8 cellular contexts compared by ENCODE assay signal in the genomic region with DNA sequence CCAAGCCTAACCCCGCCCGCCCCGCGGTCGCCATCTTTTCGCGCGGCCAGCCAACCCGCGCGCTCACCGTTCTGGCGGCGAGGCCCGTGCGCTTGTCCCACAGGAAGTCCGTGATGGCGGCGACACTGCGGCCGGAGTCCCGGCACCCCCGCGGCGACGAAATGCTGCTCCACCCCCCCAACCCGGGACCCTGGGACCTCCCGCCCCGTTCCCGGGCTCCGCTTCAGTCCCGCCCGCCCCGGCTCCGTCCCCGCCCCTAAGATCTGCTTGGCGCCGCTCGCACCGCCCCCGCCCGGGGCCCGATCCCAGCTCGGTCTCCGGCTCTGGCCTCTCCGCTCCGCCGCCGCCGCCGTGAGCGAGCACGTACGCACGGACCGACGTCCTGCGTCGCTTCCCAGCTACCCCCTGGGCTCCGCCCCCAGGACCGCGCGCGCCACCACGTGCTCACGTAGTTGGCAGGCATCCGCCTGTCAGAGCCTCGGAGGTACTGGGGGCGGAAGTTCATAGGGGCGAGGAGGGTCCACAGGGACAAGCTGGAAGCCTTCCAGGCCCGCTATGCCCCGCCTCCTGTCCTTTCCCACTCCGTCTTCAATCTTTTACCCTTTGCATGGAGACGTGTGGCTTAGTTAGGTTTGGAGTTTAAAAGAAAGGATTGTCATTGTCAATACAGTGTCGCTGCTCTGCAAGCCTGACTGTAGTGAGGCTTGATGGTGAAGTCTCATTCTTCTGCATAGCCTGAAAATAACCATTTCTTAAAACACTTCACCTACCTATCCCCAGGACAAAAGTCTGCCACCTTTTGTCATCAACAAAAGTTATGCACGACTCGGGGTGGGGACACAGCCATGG. TPM values are rescaled to one million over a fixed set of nuclear protein-coding genes. Genes with fewer than 3 reads are reported as not detected.
DNase-seq lines count a peak whose midpoint lies in the region; ATAC-seq and TF ChIP-seq lines count a peak whose summit lies in the region.

A gene (minus strand): TSS at position 371 of the 849 bp plus-strand sequence. CDS start 2,527 bp downstream, outside the sequence.

- H3K4me3 ChIP-seq in BE2C (ENCODE audit: low read depth, low read length), result peak within 1 kb of the TSS; percentile 98

- no peaks in the 10 kb centered on the region for H3K27me3 ChIP-seq in BE2C
- H3K27me3 ChIP-seq in layer of hippocampus (ENCODE audit: control insufficient read depth, insufficient read depth, low read length), result no peaks in the 10 kb centered on the region

- no peaks in the 10 kb centered on the region for H3K9me3 ChIP-seq in BE2C

- H3K27ac ChIP-seq in cingulate gyrus (ENCODE audit: low read depth, low read length) (peak within 1 kb of the TSS; percentile 88), layer of hippocampus (ENCODE audit: low read depth, low read length) (peak within 1 kb of the TSS; percentile 80)

- no peak for TF ChIP-seq CTCF in BE2C (IDR thresholded peaks at IDR 0.05; ENCODE audit: low read depth, low read length)

- ATAC-seq in GM19324 (IDR thresholded peaks at IDR 0.05; ENCODE audit: low FRiP score, unreplicated experiment) (peak; percentile 75), HG03469 (IDR thresholded peaks at IDR 0.05; ENCODE audit: unreplicated experiment) (peak; percentile 67)

- peaks cover 30% of the 10 kb centered on the region for H3K36me3 ChIP-seq in BE2C

- DNase-seq in BE2C, result peak; percentile 99
- DNase-seq in NCI-H526 treated with DMSO at 0.1 percent for 48 hours (lab: John Stamatoyannopoulos, UW), result peak; percentile 99
- DNase-seq in activated CD4-positive, alpha-beta T cell treated with anti-CD3 and anti-CD28 coated beads for 48 hours, result peak; percentile 99
- DNase-seq in stimulated activated CD4-positive, alpha-beta T cell treated with anti-CD3 and anti-CD28 coated beads, Interleukin-1b, Interleukin-23, amount 100 ng/mL, for 4 hours (ENCODE audit: low read depth in 2 of 2), result peak; percentile 91 to 96

- peaks cover 3% of the 10 kb centered on the region for H3K4me1 ChIP-seq in BE2C

RNA-seq across cellular contexts. Expression of the gene that starts here (rescaled TPM):
- polyA plus RNA-seq in BE2C (2012; ENCODE audit: insufficient read depth, insufficient read length, low read depth), result 129 TPM

Comparison
In these comparisons a context has a peak if more than half of its experiments do, and no peak if none do; other contexts are left out.
1. Peak in every context shown above with its lines: DNase-seq, ATAC-seq, H3K4me3 ChIP-seq and H3K27ac ChIP-seq.